Comparison of ENCODE assay signal across 25 cellular contexts in genomic region chr1:198105185-198105584, GRCh38.
"Had no signal": no experiment of that assay in that cellular context is flagged by ENCODE, and none has a peak within 500 bp of the region (broad histone marks: within the 10 kb centered on the region; RNA-seq: fewer than 3 reads in every experiment).

No MANE protein-coding gene starts in this region.

- H3K4me3 Mint-ChIP-seq: effector memory CD8-positive, alpha-beta T cell; naive B cell; natural killer cell treated with Interleukin-12 subunit alpha and Interleukin-12 subunit beta and Interleukin-15 and Interleukin-18, amount 100 ng/mL, for 72 hours; stimulated activated memory B cell treated with anti-CD40 and anti-IgM and Interleukin-4, amounts not matched to agents 10 μg/mL and 1 μg/mL and 100 μg/mL, for 72 hours had no signal

- H3K9me3 Mint-ChIP-seq: effector memory CD8-positive, alpha-beta T cell; naive B cell; stimulated activated memory B cell treated with anti-CD40 and anti-IgM and Interleukin-4, amounts not matched to agents 10 μg/mL and 1 μg/mL and 100 μg/mL, for 72 hours had no signal

- H3K4me1 ChIP-seq: esophagus squamous epithelium, psoas muscle, sigmoid colon, testis, upper lobe of left lung had no signal

- H3K27me3 Mint-ChIP-seq: effector memory CD8-positive, alpha-beta T cell; natural killer cell treated with Interleukin-12 subunit alpha and Interleukin-12 subunit beta and Interleukin-15 and Interleukin-18, amount 100 ng/mL, for 72 hours; stimulated activated memory B cell treated with anti-CD40 and anti-IgM and Interleukin-4, amounts not matched to agents 10 μg/mL and 1 μg/mL and 100 μg/mL, for 72 hours had no signal

- H3K27ac ChIP-seq: esophagus squamous epithelium, ovary, psoas muscle, sigmoid colon, skin epidermis, spleen, testis, tibial artery, upper lobe of left lung had no signal

- H3K27ac Mint-ChIP-seq: effector memory CD8-positive, alpha-beta T cell; naive B cell; stimulated activated memory B cell treated with anti-CD40 and anti-IgM and Interleukin-4, amounts not matched to agents 10 μg/mL and 1 μg/mL and 100 μg/mL, for 72 hours had no signal

- H3K36me3 ChIP-seq: esophagus squamous epithelium, ovary, sigmoid colon, spleen, tibial artery, upper lobe of left lung had no signal

- H3K4me1 Mint-ChIP-seq: naive B cell; stimulated activated memory B cell treated with anti-CD40 and anti-IgM and Interleukin-4, amounts not matched to agents 10 μg/mL and 1 μg/mL and 100 μg/mL, for 72 hours had no signal

- H3K27me3 ChIP-seq: esophagus squamous epithelium, ovary, sigmoid colon, spleen, testis, tibial artery, upper lobe of left lung had no signal

- DNase-seq: cerebellar nuclear complex; cortex of kidney; effector memory CD8-positive, alpha-beta T cell; erythroblast; esophagus squamous epithelium; foreskin melanocyte; mesenchymal stem cell; midbrain; naive B cell; occipital lobe; ovary; posterior cingulate gyrus; psoas muscle; right cardiac atrium; sigmoid colon; spleen; stimulated activated CD4-positive, alpha-beta T cell treated with anti-CD3 and anti-CD28 coated beads, Interleukin-4, amount 100 ng/mL, for 4 hours; stimulated activated naive CD8-positive, alpha-beta T cell treated with anti-CD3 and anti-CD28 coated beads, Interleukin-15, Interleukin-2, amounts not matched to agents 100 U/mL and 50 U/mL, for 24 hours; substantia nigra; testis; tibial artery; upper lobe of left lung had no signal

- H3K4me3 ChIP-seq: esophagus squamous epithelium, ovary, psoas muscle, sigmoid colon, skin epidermis, spleen, testis, tibial artery, upper lobe of left lung had no signal

- H3K36me3 Mint-ChIP-seq: naive B cell; natural killer cell treated with Interleukin-12 subunit alpha and Interleukin-12 subunit beta and Interleukin-15 and Interleukin-18, amount 100 ng/mL, for 72 hours; stimulated activated memory B cell treated with anti-CD40 and anti-IgM and Interleukin-4, amounts not matched to agents 10 μg/mL and 1 μg/mL and 100 μg/mL, for 72 hours had no signal

- H3K9me3 ChIP-seq: esophagus squamous epithelium, ovary, psoas muscle, sigmoid colon, spleen, testis, tibial artery, upper lobe of left lung had no signal
